Comparison of ENCODE assay signal across 17 cellular contexts in the genomic region with DNA sequence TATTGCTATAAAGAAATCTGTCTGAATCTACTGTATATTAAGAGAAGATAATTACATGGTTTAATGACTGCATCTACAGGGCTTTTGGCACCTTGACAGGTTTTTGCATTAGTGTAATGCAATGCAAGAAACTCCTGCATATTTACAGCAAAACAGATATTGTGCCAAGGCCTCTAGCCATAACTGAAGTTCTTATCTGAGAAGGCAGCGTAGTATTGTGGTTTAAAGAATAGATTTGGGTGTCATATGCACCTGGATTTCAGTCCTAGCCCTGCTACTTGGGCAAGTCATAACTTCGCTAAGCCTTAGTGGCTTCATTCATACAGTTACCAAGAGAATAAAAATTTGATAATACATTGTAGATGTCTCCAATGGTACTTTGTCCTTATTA.
"Had no signal": no experiment of that assay in that cellular context is flagged by ENCODE, and none has a peak within 500 bp of the region (broad histone marks: within the 10 kb centered on the region; RNA-seq: fewer than 3 reads in every experiment).

No MANE protein-coding gene starts in this region.

- H3K27ac ChIP-seq: left ventricle myocardium inferior, thyroid gland had no signal

- H3K9me3 ChIP-seq: left ventricle myocardium inferior, thyroid gland had no signal

- DNase-seq: activated CD4-positive, alpha-beta memory T cell treated with anti-CD3 and anti-CD28 coated beads, Interleukin-2, amount 10 ng/mL, durations not matched to agents 7 days and 5 days; activated CD4-positive, alpha-beta T cell treated with anti-CD3 and anti-CD28 coated beads for 4 hours; activated CD8-positive, alpha-beta memory T cell treated with anti-CD3 and anti-CD28 coated beads, Interleukin-2, amount 10 ng/mL, durations not matched to agents 7 days and 5 days; amniotic stem cell; effector memory CD8-positive, alpha-beta T cell; foreskin melanocyte; head of caudate nucleus; left ventricle myocardium inferior; mammary epithelial cell; midbrain; stimulated activated CD8-positive, alpha-beta memory T cell treated with anti-CD3 and anti-CD28 coated beads, Interleukin-4, amount 100 ng/mL, for 48 hours; stimulated activated naive CD4-positive, alpha-beta T cell treated with Interleukin-2 at 50 U/mL for 16 hours; thyroid gland had no signal

- H3K4me3 Mint-ChIP-seq: activated CD4-positive, alpha-beta memory T cell treated with anti-CD3 and anti-CD28 coated beads, Interleukin-2, amount 10 ng/mL, durations not matched to agents 7 days and 5 days; activated CD8-positive, alpha-beta memory T cell treated with anti-CD3 and anti-CD28 coated beads, Interleukin-2, amount 10 ng/mL, durations not matched to agents 7 days and 5 days; activated naive CD8-positive, alpha-beta T cell; effector memory CD8-positive, alpha-beta T cell; nephron; WTC11 had no signal

- H3K4me3 ChIP-seq: left ventricle myocardium inferior, thyroid gland had no signal

- H3K27me3 ChIP-seq: thyroid gland had no signal

- H3K4me1 Mint-ChIP-seq: nephron had no signal

- ATAC-seq: activated CD8-positive, alpha-beta memory T cell treated with anti-CD3 and anti-CD28 coated beads, Interleukin-2, amount 10 ng/mL, durations not matched to agents 7 days and 5 days; effector memory CD8-positive, alpha-beta T cell; WTC11 had no signal

- H3K36me3 ChIP-seq: left ventricle myocardium inferior, thyroid gland had no signal

- H3K9me3 Mint-ChIP-seq: effector memory CD8-positive, alpha-beta T cell; WTC11 had no signal

- H3K27ac Mint-ChIP-seq: activated CD4-positive, alpha-beta memory T cell treated with anti-CD3 and anti-CD28 coated beads, Interleukin-2, amount 10 ng/mL, durations not matched to agents 7 days and 5 days; activated CD8-positive, alpha-beta memory T cell treated with anti-CD3 and anti-CD28 coated beads, Interleukin-2, amount 10 ng/mL, durations not matched to agents 7 days and 5 days; activated naive CD8-positive, alpha-beta T cell; effector memory CD8-positive, alpha-beta T cell; nephron; WTC11 had no signal

- H3K27me3 Mint-ChIP-seq: activated CD4-positive, alpha-beta memory T cell treated with anti-CD3 and anti-CD28 coated beads, Interleukin-2, amount 10 ng/mL, durations not matched to agents 7 days and 5 days; activated CD8-positive, alpha-beta memory T cell treated with anti-CD3 and anti-CD28 coated beads, Interleukin-2, amount 10 ng/mL, durations not matched to agents 7 days and 5 days; activated naive CD8-positive, alpha-beta T cell; effector memory CD8-positive, alpha-beta T cell; progenitor cell of endocrine pancreas had no signal
